In genomic region chr1:54287821-54288220, GRCh38 we compare ENCODE assay signal across 9 cellular contexts.
DNase-seq lines count a peak whose midpoint lies in the region; ATAC-seq and TF ChIP-seq lines count a peak whose summit lies in the region.
"Had no signal": no experiment of that assay in that cellular context is flagged by ENCODE, and none has a peak within 500 bp of the region (broad histone marks: within the 10 kb centered on the region; RNA-seq: fewer than 3 reads in every experiment).

No MANE protein-coding gene starts in this region.

- TF ChIP-seq POLR2A in adrenal gland (IDR thresholded peaks at IDR 0.05) = no peak
- no peak for TF ChIP-seq POLR2A in right lobe of liver (IDR thresholded peaks at IDR 0.05)
- TF ChIP-seq POLR2A in testis (IDR thresholded peaks at IDR 0.05) = no peak

- H3K9me3 Mint-ChIP-seq in T-helper 1 cell treated with Interleukin-12 subunit alpha and Interleukin-12 subunit beta and Interleukin-4 antibody, amounts not matched to agents 30 μg/mL and 1 μg/mL, for 36 hours = no peaks in the 10 kb centered on the region

- ATAC-seq in right lobe of liver (no peak), GM21529 (IDR thresholded peaks at IDR 0.05; ENCODE audit: unreplicated experiment) (no peak), HG02981 (IDR thresholded peaks at IDR 0.05; ENCODE audit: unreplicated experiment) (no peak)

- 56 to 70% (median 62%) methylated on average over 7 to 9 of the region's 9 CpGs for WGBS in adrenal gland, 4 donors
- 52% methylated on average over 4 of the region's 9 CpGs for WGBS in right lobe of liver (ENCODE audit: insufficient coverage, low coverage, low lambda C conversion rate, missing lambda C conversion rate)
- 58 to 66% methylated on average over 9 of the region's 9 CpGs for WGBS in testis, 2 donors

- H3K36me3 ChIP-seq in adrenal gland (replicated peaks in 1 of 2) (no peaks in the 10 kb centered on the region), right lobe of liver (no peaks in the 10 kb centered on the region), testis (ENCODE audit: low read depth, missing control alignments) (no peaks in the 10 kb centered on the region)

- H3K36me3 Mint-ChIP-seq in T-helper 1 cell treated with Interleukin-12 subunit alpha and Interleukin-12 subunit beta and Interleukin-4 antibody, amounts not matched to agents 30 μg/mL and 1 μg/mL, for 36 hours (ENCODE audit: low read depth) = peaks cover 7% of the 10 kb centered on the region

- H3K4me3 Mint-ChIP-seq in T-helper 1 cell treated with Interleukin-12 subunit alpha and Interleukin-12 subunit beta and Interleukin-4 antibody, amounts not matched to agents 30 μg/mL and 1 μg/mL, for 36 hours = no peak overlapping the region

- H3K4me3 ChIP-seq in adrenal gland = no peak overlapping the region
- H3K4me3 ChIP-seq in right lobe of liver = no peak overlapping the region
- H3K4me3 ChIP-seq in testis = no peak overlapping the region

- H3K9me3 ChIP-seq in adrenal gland (replicated peaks in 1 of 3) (no peaks in the 10 kb centered on the region), right lobe of liver (no peaks in the 10 kb centered on the region), testis (no peaks in the 10 kb centered on the region)

- H3K27me3 ChIP-seq in adrenal gland = no peaks in the 10 kb centered on the region
- no peaks in the 10 kb centered on the region for H3K27me3 ChIP-seq in right lobe of liver
- no peaks in the 10 kb centered on the region for H3K27me3 ChIP-seq in testis

- intact Hi-C loops in adrenal gland (cut with DNase I) (no loop called here), right lobe of liver (cut with DNase I) (no loop called here), testis (cut with DNase I; ENCODE audit: low total_unique reads) (no loop called here)

- DNase-seq in T-helper 1 cell (no peak), adrenal gland (peak in 1 of 7 donors; percentile 40), right lobe of liver (no peak), testis (no peak), cortex of kidney (lab: John Stamatoyannopoulos, UW) (no peak)
- DNase-seq: Karpas-422 had no signal

- H3K4me1 ChIP-seq in adrenal gland (replicated peaks in 1 of 2) (peaks cover 9 to 61% of the 10 kb centered on the region in 2 donors), right lobe of liver (peaks cover 0 to 33% (median 9%) of the 10 kb centered on the region in 4 donors), testis (peaks cover 75% of the 10 kb centered on the region)

- H3K4me1 Mint-ChIP-seq in T-helper 1 cell treated with Interleukin-12 subunit alpha and Interleukin-12 subunit beta and Interleukin-4 antibody, amounts not matched to agents 30 μg/mL and 1 μg/mL, for 36 hours (ENCODE audit: low read depth) = peaks cover 72% of the 10 kb centered on the region

- no peaks in the 10 kb centered on the region for H3K27me3 Mint-ChIP-seq in T-helper 1 cell treated with Interleukin-12 subunit alpha and Interleukin-12 subunit beta and Interleukin-4 antibody, amounts not matched to agents 30 μg/mL and 1 μg/mL, for 36 hours (ENCODE audit: low read depth)

- peak overlapping the region in 4 of 5 donors; percentile 24 to 86 (median 58) for H3K27ac ChIP-seq in adrenal gland
- peak overlapping the region in 2 of 3 donors; percentile 9 to 47 for H3K27ac ChIP-seq in right lobe of liver
- peak overlapping the region; percentile 28 to 73 for H3K27ac ChIP-seq in testis

- no peak for TF ChIP-seq CTCF in adrenal gland (IDR thresholded peaks at IDR 0.05)
- TF ChIP-seq CTCF in right lobe of liver (IDR thresholded peaks at IDR 0.05) = no peak
- no peak for TF ChIP-seq CTCF in testis (IDR thresholded peaks at IDR 0.05)

- H3K27ac Mint-ChIP-seq in T-helper 1 cell treated with Interleukin-12 subunit alpha and Interleukin-12 subunit beta and Interleukin-4 antibody, amounts not matched to agents 30 μg/mL and 1 μg/mL, for 36 hours = peak overlapping the region; percentile 95
